ENCODE assay signal across 1 cellular context in genomic region chr16:28822520-28823290, GRCh38.
TF ChIP-seq lines count a peak whose summit lies in the region.

ATXN2L (plus strand) TSS chr16:28822999; CDS start chr16:28823260, 261 bp downstream.

TF ChIP-seq in HepG2, 621 proteins besides CTCF, POLR2A, EP300 and RAD21 (continued from another document and continues in another):
- TF ChIP-seq HNF1A (IDR thresholded peaks at IDR 0.05; ENCODE audit: low read depth) (no peak), HNF1A (CRISPR knock-in tag; IDR thresholded peaks at IDR 0.05; ENCODE audit: borderline replicate concordance) (peak; percentile 81), ZC3H13 (CRISPR knock-in tag; IDR thresholded peaks at IDR 0.05) (peak; percentile 91; the same call in 1 of the 2 replicates), MYNN (CRISPR knock-in tag; IDR thresholded peaks at IDR 0.05; ENCODE audit: low read depth) (0 out of 2 replicates have a peak, but pooled peaks have one; percentile 76), GLMP (CRISPR knock-in tag; IDR thresholded peaks at IDR 0.05; ENCODE audit: borderline replicate concordance) (no peak), CREBL2 (CRISPR knock-in tag; IDR thresholded peaks at IDR 0.05; ENCODE audit: borderline replicate concordance) (peak; percentile 85; the same call in 1 of the 2 replicates), ZNF691 (CRISPR knock-in tag; IDR thresholded peaks at IDR 0.05; ENCODE audit: borderline replicate concordance, low read depth) (peak; percentile 93; the same call in 1 of the 2 replicates), SMAD3 (CRISPR knock-in tag; IDR thresholded peaks at IDR 0.05) (peak; percentile 88), ZNF558 (CRISPR knock-in tag; IDR thresholded peaks at IDR 0.05; ENCODE audit: borderline replicate concordance) (no peak), ZNF343 (CRISPR knock-in tag; IDR thresholded peaks at IDR 0.05) (no peak), ZNF136 (CRISPR knock-in tag; IDR thresholded peaks at IDR 0.05; ENCODE audit: low read depth) (peak; percentile 98), SMC3 (IDR thresholded peaks at IDR 0.05; ENCODE audit: low read length) (no peak), CEBPZ (IDR thresholded peaks at IDR 0.05; ENCODE audit: low read length) (no peak), ZNF17 (CRISPR knock-in tag; IDR thresholded peaks at IDR 0.05) (no peak), ZIK1 (CRISPR knock-in tag; IDR thresholded peaks at IDR 0.05; ENCODE audit: borderline replicate concordance, low read depth) (peak; percentile 95), JUNB (CRISPR knock-in tag; IDR thresholded peaks at IDR 0.05; ENCODE audit: borderline replicate concordance) (no peak), ZNF143 (CRISPR knock-in tag; IDR thresholded peaks at IDR 0.05) (peak; percentile 60), ZSCAN21 (CRISPR knock-in tag; IDR thresholded peaks at IDR 0.05; ENCODE audit: borderline replicate concordance) (peak; percentile 83), ZNF331 (CRISPR knock-in tag; IDR thresholded peaks at IDR 0.05) (peak; percentile 94), ZNF710 (CRISPR knock-in tag; IDR thresholded peaks at IDR 0.05; ENCODE audit: borderline replicate concordance) (peak; percentile 88), ZNF33A (CRISPR knock-in tag; IDR thresholded peaks at IDR 0.05; ENCODE audit: borderline replicate concordance) (no peak), ATF7-NPFF (CRISPR knock-in tag; IDR thresholded peaks at IDR 0.05; ENCODE audit: low read depth) (peak; percentile 92), YY1 (IDR thresholded peaks at IDR 0.05; ENCODE audit: insufficient read depth, insufficient replicate concordance, low read depth, low read length) (peak; percentile 80), ZNF12 (CRISPR knock-in tag; IDR thresholded peaks at IDR 0.05) (peak; percentile 82), ZNF776 (CRISPR knock-in tag; IDR thresholded peaks at IDR 0.05) (peak; percentile 88; the same call in 1 of the 2 replicates), ZNF280B (CRISPR knock-in tag; IDR thresholded peaks at IDR 0.05; ENCODE audit: borderline replicate concordance) (peak; percentile 70; the same call in 1 of the 2 replicates), UBTF (CRISPR knock-in tag; IDR thresholded peaks at IDR 0.05) (peak; percentile 75), SP2 (CRISPR knock-in tag; IDR thresholded peaks at IDR 0.05) (peak; percentile 64; the same call in 1 of the 2 replicates), ZNF75D (CRISPR knock-in tag; IDR thresholded peaks at IDR 0.05; ENCODE audit: borderline replicate concordance) (peak; percentile 90; the same call in 1 of the 2 replicates), ZNF724P (CRISPR knock-in tag; IDR thresholded peaks at IDR 0.05; ENCODE audit: borderline replicate concordance) (peak; percentile 78; the same call in 1 of the 2 replicates), PHF5A (CRISPR knock-in tag; IDR thresholded peaks at IDR 0.05; ENCODE audit: low read depth, unreplicated experiment) (peak; percentile 89), RERE (CRISPR knock-in tag; IDR thresholded peaks at IDR 0.05; ENCODE audit: low read depth) (0 out of 2 replicates have a peak, but pooled peaks have one; percentile 15)
